Comparison of ENCODE assay signal across 1 cellular context in the genomic region with DNA sequence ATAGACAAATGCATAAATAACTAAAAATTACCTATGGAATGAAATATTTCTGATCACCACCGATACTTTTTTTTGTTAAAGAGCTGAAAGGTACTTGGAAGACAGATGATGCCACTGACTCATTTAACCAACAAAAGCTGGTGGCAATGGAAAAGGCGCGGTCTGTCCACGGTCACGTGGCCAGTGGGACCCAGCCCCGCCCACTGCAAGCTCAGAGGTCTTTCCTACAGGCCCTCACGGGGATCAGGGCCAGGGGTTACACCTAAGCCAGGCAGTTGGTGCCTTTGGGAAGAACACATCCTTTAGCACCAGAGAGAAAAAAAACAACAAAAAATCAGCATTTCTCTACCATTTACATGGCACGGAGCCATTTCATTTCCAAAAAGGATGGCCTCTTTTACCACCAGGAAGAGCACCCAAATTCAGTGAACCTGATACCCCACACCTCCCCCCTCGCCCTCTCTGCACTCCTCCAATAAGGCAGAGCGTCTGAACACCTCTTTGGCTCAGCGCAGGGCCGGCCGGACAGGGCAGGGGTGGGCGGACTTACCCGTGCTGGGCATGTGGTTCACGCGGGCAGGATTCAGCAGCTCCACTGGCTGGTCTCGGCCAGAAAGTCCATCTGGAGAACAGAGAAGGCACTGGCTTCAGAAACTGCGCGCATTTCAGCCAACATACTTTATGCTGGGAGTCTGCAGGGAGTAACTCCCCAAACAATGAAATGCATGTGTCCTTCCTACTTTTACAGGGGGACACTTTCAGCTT.
TF ChIP-seq lines count a peak whose summit lies in the region.

No MANE protein-coding gene starts in this region.

TF ChIP-seq in K562, 482 proteins besides CTCF, POLR2A, EP300 and RAD21:
- TF ChIP-seq KLF16 (IDR thresholded peaks at IDR 0.05) = no peak
- TF ChIP-seq, protein P1, sequence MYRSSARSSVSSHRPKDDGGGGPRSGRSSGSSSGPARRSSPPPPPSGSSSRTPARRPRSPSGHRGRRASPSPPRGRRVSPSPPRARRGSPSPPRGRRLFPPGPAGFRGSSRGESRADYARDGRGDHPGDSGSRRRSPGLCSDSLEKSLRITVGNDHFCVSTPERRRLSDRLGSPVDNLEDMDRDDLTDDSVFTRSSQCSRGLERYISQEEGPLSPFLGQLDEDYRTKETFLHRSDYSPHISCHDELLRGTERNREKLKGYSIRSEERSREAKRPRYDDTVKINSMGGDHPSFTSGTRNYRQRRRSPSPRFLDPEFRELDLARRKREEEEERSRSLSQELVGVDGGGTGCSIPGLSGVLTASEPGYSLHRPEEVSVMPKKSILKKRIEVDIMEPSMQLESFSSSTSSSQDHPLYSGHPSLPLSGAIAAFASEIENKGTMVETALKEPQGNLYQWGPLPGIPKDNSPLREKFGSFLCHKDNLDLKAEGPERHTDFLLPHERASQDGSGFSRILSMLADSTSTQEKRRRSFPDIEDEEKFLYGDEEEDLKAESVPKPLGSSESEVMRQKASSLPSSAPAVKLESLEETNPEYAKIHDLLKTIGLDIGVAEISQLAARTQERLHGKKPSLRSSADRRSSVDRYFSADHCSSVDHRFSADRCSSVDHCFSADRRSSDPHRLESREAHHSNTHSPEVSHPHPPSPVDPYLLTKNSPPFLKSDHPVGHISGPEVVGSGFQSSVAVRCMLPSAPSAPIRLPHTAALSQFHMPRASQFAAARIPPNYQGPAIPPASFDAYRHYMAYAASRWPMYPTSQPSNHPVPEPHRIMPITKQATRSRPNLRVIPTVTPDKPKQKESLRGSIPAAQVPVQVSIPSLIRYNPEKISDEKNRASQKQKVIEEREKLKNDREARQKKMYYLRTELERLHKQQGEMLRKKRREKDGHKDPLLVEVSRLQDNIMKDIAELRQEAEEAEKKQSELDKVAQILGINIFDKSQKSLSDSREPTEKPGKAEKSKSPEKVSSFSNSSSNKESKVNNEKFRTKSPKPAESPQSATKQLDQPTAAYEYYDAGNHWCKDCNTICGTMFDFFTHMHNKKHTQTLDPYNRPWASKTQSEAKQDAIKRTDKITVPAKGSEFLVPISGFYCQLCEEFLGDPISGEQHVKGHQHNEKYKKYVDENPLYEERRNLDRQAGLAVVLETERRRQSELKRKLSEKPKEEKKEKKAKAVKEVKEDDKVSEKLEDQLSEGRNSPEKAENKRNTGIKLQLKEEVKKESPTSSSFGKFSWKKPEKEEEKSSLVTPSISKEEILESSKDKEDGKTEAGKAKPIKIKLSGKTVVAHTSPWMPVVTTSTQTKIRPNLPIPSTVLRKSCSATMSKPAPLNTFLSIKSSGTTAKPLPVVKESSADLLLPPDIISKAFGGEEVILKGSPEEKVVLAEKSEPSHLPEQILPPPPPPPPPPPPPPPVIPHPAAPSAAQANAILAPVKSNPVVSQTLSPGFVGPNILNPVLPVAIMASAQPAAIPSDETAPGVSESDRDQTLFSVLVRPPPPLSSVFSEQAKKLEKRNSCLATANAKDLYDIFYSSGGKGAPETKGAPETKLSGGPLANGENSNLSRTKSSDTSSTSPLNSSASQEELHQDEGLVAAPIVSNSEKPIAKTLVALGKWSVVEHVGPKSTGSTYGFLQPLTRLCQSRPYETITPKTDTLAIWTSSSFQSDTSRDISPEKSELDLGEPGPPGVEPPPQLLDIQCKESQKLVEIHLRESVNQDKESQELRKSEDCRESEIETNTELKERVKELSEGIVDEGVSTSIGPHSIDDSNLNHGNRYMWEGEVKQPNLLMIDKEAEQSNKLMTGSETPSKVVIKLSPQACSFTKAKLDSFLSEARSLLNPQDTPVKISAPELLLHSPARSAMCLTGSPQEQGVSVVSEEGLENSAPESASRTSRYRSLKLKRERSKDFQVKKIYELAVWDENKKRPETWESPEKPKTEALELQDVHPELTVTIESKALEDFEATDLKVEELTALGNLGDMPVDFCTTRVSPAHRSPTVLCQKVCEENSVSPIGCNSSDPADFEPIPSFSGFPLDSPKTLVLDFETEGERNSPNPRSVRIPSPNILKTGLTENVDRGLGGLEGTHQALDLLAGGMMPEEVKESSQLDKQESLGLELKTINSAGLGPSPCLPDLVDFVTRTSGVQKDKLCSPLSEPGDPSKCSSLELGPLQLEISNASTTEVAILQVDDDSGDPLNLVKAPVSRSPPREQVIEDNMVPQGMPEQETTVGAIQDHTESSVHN (IDR thresholded peaks at IDR 0.05; ENCODE audit: borderline replicate concordance in 1 of 2, low read depth in 1 of 2) = no peak
- TF ChIP-seq GTF2A2 (tag; IDR thresholded peaks at IDR 0.05) = no peak
- TF ChIP-seq, protein P2, sequence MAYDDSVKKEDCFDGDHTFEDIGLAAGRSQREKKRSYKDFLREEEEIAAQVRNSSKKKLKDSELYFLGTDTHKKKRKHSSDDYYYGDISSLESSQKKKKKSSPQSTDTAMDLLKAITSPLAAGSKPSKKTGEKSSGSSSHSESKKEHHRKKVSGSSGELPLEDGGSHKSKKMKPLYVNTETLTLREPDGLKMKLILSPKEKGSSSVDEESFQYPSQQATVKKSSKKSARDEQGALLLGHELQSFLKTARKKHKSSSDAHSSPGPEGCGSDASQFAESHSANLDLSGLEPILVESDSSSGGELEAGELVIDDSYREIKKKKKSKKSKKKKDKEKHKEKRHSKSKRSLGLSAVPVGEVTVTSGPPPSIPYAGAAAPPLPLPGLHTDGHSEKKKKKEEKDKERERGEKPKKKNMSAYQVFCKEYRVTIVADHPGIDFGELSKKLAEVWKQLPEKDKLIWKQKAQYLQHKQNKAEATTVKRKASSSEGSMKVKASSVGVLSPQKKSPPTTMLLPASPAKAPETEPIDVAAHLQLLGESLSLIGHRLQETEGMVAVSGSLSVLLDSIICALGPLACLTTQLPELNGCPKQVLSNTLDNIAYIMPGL (CRISPR knock-in tag; IDR thresholded peaks at IDR 0.05) = no peak
- TF ChIP-seq, protein P3, sequence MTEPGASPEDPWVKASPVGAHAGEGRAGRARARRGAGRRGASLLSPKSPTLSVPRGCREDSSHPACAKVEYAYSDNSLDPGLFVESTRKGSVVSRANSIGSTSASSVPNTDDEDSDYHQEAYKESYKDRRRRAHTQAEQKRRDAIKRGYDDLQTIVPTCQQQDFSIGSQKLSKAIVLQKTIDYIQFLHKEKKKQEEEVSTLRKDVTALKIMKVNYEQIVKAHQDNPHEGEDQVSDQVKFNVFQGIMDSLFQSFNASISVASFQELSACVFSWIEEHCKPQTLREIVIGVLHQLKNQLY (CRISPR knock-in tag; conservative IDR thresholded peaks at IDR 0.05) = no peak
- TF ChIP-seq, protein P4, sequence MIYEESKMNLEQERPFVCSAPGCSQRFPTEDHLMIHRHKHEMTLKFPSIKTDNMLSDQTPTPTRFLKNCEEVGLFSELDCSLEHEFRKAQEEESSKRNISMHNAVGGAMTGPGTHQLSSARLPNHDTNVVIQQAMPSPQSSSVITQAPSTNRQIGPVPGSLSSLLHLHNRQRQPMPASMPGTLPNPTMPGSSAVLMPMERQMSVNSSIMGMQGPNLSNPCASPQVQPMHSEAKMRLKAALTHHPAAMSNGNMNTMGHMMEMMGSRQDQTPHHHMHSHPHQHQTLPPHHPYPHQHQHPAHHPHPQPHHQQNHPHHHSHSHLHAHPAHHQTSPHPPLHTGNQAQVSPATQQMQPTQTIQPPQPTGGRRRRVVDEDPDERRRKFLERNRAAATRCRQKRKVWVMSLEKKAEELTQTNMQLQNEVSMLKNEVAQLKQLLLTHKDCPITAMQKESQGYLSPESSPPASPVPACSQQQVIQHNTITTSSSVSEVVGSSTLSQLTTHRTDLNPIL (CRISPR knock-in tag; IDR thresholded peaks at IDR 0.05) = no peak
- TF ChIP-seq, protein P5, sequence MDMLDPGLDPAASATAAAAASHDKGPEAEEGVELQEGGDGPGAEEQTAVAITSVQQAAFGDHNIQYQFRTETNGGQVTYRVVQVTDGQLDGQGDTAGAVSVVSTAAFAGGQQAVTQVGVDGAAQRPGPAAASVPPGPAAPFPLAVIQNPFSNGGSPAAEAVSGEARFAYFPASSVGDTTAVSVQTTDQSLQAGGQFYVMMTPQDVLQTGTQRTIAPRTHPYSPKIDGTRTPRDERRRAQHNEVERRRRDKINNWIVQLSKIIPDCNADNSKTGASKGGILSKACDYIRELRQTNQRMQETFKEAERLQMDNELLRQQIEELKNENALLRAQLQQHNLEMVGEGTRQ (CRISPR knock-in tag; IDR thresholded peaks at IDR 0.05) = peak; percentile 59
- TF ChIP-seq TFAM (CRISPR knock-in tag; conservative IDR thresholded peaks at IDR 0.05) = no peak
TF ChIP-seq in K562: peak in this region for 1.
